22 cellular contexts compared by ENCODE assay signal in the genomic region with DNA sequence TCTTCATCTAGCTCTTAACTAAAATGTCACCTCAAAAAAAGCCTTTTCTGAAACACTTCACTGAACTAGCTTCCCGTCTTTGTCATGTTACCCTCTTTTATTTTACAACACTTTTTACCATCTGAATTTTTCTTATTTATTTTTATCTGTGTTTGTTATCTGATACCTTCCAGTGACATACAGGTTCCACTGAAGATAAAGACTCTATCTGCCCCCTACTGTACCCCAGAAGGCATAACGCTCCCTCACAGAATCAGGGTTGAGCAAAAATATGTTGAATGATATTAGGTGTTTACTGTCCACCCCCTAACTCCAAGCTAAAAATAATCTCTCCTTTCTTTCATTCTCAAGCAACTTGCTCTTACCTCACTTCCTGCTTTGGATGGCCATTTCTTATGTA.
A peak's percentile ranks its signal among the peaks of the same experiment; 100 is the strongest.
DNase-seq lines count a peak whose midpoint lies in the region; ATAC-seq and TF ChIP-seq lines count a peak whose summit lies in the region.
"Had no signal": no experiment of that assay in that cellular context is flagged by ENCODE, and none has a peak within 500 bp of the region (broad histone marks: within the 10 kb centered on the region; RNA-seq: fewer than 3 reads in every experiment).

No MANE protein-coding gene starts in this region.

- H3K4me3 ChIP-seq in DND-41 (ENCODE audit: low read depth in 1 of 2, low read length in 2 of 2) = no peak overlapping the region
- H3K4me3 ChIP-seq in GM23338 = no peak overlapping the region
- H3K4me3 ChIP-seq in WERI-Rb-1 (ENCODE audit: low read depth, low read length) = no peak overlapping the region
- H3K4me3 ChIP-seq: coronary artery, lung, ovary, right lobe of liver had no signal

- TF ChIP-seq CTCF in DND-41 (IDR thresholded peaks at IDR 0.05; ENCODE audit: borderline replicate concordance, extremely low read depth, low read length, poor library complexity, severe bottlenecking) (peak; percentile 28), GM23338 (conservative IDR thresholded peaks at IDR 0.05; ENCODE audit: low read depth in 2 of 2) (peak; percentile 72 to 83), WERI-Rb-1 (IDR thresholded peaks at IDR 0.05; ENCODE audit: low read depth, low read length) (peak; percentile 42; the same call in 1 of the 2 replicates), omental fat pad (IDR thresholded peaks at IDR 0.05) (no peak)

- no peaks in the 10 kb centered on the region for H4K20me1 ChIP-seq in DND-41 (ENCODE audit: insufficient read depth, low read length)
- H4K20me1 ChIP-seq in GM23338 (replicated peaks; ENCODE audit: insufficient read depth) = no peaks in the 10 kb centered on the region

- H3F3A ChIP-seq in GM23338 (replicated peaks; ENCODE audit: low read depth) = no peaks in the 10 kb centered on the region

- H3K36me3 ChIP-seq in DND-41 (ENCODE audit: insufficient read depth, low read length) (no peaks in the 10 kb centered on the region), GM23338 (ENCODE audit: insufficient read depth) (0 out of 2 replicates have a peak, but pooled peaks cover 3% of the 10 kb centered on the region), WERI-Rb-1 (no peaks in the 10 kb centered on the region)
- H3K36me3 ChIP-seq: ovary, right lobe of liver had no signal

- H2AFZ ChIP-seq in DND-41 (ENCODE audit: low read depth, low read length) = no peak overlapping the region
- no peak overlapping the region for H2AFZ ChIP-seq in GM23338

- H3K9me3 Mint-ChIP-seq in GM23338 = peaks cover 16% of the 10 kb centered on the region
- H3K9me3 Mint-ChIP-seq in immature natural killer cell = peaks cover 0 to 26% (median 19%) of the 10 kb centered on the region in 6 donors

- H3K36me3 Mint-ChIP-seq in GM23338 (ENCODE audit: low read depth) = peaks cover 14% of the 10 kb centered on the region
- peaks cover 0 to 4% (median 0%) of the 10 kb centered on the region in 3 donors for H3K36me3 Mint-ChIP-seq in immature natural killer cell
- H3K36me3 Mint-ChIP-seq: brain had no signal

- H3K4me2 ChIP-seq in DND-41 (ENCODE audit: insufficient read depth, low read length) (no peak overlapping the region), GM23338 (no peak overlapping the region)

- H3K4me1 ChIP-seq in DND-41 (ENCODE audit: insufficient read depth, low read length) (no peaks in the 10 kb centered on the region), GM23338 (ENCODE audit: insufficient read depth) (peaks cover 16% of the 10 kb centered on the region)
- H3K4me1 ChIP-seq: right lobe of liver had no signal

- no peaks in the 10 kb centered on the region for H3K9me2 ChIP-seq in GM23338 (ENCODE audit: insufficient read depth)

- ATAC-seq in DND-41 (ENCODE audit: insufficient read depth, low read depth) (no peak), GM23338 (peak; percentile 60), HG02763 (IDR thresholded peaks at IDR 0.05; ENCODE audit: unreplicated experiment) (no peak), omental fat pad (ENCODE audit: low FRiP score) (no peak), GM18502 (IDR thresholded peaks at IDR 0.05; ENCODE audit: poor library complexity, unreplicated experiment) (no peak)
- ATAC-seq: right lobe of liver had no signal

- no peak overlapping the region for H3K9ac ChIP-seq in DND-41 (ENCODE audit: low read depth, low read length)

- H3K27ac ChIP-seq in DND-41 (ENCODE audit: low read length) (no peak overlapping the region), GM23338 (ENCODE audit: low read depth) (no peak overlapping the region), WERI-Rb-1 (no peak overlapping the region)
- H3K27ac ChIP-seq: coronary artery, ovary, right lobe of liver had no signal

- no peak overlapping the region for H3K4me3 Mint-ChIP-seq in GM23338
- H3K4me3 Mint-ChIP-seq in immature natural killer cell = no peak overlapping the region
- H3K4me3 Mint-ChIP-seq: B cell, brain had no signal

- no peaks in the 10 kb centered on the region for H3K9me3 ChIP-seq in DND-41 (ENCODE audit: insufficient read depth, low read length, severe bottlenecking)
- H3K9me3 ChIP-seq in WERI-Rb-1 (ENCODE audit: severe bottlenecking) = no peaks in the 10 kb centered on the region
- H3K9me3 ChIP-seq: ovary, right lobe of liver had no signal

- H3K27me3 Mint-ChIP-seq in GM23338 (ENCODE audit: insufficient read depth, low read depth, poor library complexity) (peaks cover 1% of the 10 kb centered on the region), immature natural killer cell (ENCODE audit: low read depth in 3 of 3) (peaks cover 0 to 1% (median 0%) of the 10 kb centered on the region in 3 donors)
- H3K27me3 Mint-ChIP-seq: B cell, brain had no signal

- no peaks in the 10 kb centered on the region for H3K79me2 ChIP-seq in DND-41 (ENCODE audit: insufficient read depth, low read length)
- no peaks in the 10 kb centered on the region for H3K79me2 ChIP-seq in GM23338 (replicated peaks; ENCODE audit: insufficient read depth)

- peak overlapping the region; percentile 55; the same call in 1 of the 2 replicates for H3K27ac Mint-ChIP-seq in GM23338
- H3K27ac Mint-ChIP-seq in immature natural killer cell = no peak overlapping the region
- H3K27ac Mint-ChIP-seq: B cell, brain had no signal

- peaks cover 34% of the 10 kb centered on the region for H3K4me1 Mint-ChIP-seq in GM23338
- no peaks in the 10 kb centered on the region for H3K4me1 Mint-ChIP-seq in immature natural killer cell
- H3K4me1 Mint-ChIP-seq: B cell had no signal

- H3K27me3 ChIP-seq in DND-41 (ENCODE audit: insufficient read depth, low read length, poor library complexity) = no peaks in the 10 kb centered on the region
- no peaks in the 10 kb centered on the region for H3K27me3 ChIP-seq in GM23338 (ENCODE audit: insufficient read depth)
- no peaks in the 10 kb centered on the region for H3K27me3 ChIP-seq in WERI-Rb-1 (ENCODE audit: insufficient read depth, low read depth, severe bottlenecking)
- H3K27me3 ChIP-seq: ovary, right lobe of liver had no signal

- DNase-seq in DND-41 = no peak
- peak; percentile 49 for DNase-seq in GM23338 (ENCODE audit: low spot score)
- DNase-seq in WERI-Rb-1 = no peak
- peak; percentile 6 for DNase-seq in left kidney (ENCODE audit: low read depth, low spot score)
- no peak for DNase-seq in immature natural killer cell
- no peak for DNase-seq in omental fat pad (ENCODE audit: low spot score)
- DNase-seq: activated CD8-positive, alpha-beta memory T cell treated with anti-CD3 and anti-CD28 coated beads, Interleukin-2, amount 50 U/mL, for 48 hours; GF-D8; islet precursor cell; NCI-H2081; NCI-H510A; OCI-M1; ovary; right lobe of liver; SHP77 treated with DMSO at 0.1 percent for 48 hours; T-helper 1 cell had no signal

TF ChIP-seq in GM23338, 12 proteins besides CTCF, POLR2A, EP300 and RAD21 (continues in another document):
- TF ChIP-seq ZNF114 (CRISPR knock-in tag; IDR thresholded peaks at IDR 0.05) = no peak
- TF ChIP-seq, protein P1, sequence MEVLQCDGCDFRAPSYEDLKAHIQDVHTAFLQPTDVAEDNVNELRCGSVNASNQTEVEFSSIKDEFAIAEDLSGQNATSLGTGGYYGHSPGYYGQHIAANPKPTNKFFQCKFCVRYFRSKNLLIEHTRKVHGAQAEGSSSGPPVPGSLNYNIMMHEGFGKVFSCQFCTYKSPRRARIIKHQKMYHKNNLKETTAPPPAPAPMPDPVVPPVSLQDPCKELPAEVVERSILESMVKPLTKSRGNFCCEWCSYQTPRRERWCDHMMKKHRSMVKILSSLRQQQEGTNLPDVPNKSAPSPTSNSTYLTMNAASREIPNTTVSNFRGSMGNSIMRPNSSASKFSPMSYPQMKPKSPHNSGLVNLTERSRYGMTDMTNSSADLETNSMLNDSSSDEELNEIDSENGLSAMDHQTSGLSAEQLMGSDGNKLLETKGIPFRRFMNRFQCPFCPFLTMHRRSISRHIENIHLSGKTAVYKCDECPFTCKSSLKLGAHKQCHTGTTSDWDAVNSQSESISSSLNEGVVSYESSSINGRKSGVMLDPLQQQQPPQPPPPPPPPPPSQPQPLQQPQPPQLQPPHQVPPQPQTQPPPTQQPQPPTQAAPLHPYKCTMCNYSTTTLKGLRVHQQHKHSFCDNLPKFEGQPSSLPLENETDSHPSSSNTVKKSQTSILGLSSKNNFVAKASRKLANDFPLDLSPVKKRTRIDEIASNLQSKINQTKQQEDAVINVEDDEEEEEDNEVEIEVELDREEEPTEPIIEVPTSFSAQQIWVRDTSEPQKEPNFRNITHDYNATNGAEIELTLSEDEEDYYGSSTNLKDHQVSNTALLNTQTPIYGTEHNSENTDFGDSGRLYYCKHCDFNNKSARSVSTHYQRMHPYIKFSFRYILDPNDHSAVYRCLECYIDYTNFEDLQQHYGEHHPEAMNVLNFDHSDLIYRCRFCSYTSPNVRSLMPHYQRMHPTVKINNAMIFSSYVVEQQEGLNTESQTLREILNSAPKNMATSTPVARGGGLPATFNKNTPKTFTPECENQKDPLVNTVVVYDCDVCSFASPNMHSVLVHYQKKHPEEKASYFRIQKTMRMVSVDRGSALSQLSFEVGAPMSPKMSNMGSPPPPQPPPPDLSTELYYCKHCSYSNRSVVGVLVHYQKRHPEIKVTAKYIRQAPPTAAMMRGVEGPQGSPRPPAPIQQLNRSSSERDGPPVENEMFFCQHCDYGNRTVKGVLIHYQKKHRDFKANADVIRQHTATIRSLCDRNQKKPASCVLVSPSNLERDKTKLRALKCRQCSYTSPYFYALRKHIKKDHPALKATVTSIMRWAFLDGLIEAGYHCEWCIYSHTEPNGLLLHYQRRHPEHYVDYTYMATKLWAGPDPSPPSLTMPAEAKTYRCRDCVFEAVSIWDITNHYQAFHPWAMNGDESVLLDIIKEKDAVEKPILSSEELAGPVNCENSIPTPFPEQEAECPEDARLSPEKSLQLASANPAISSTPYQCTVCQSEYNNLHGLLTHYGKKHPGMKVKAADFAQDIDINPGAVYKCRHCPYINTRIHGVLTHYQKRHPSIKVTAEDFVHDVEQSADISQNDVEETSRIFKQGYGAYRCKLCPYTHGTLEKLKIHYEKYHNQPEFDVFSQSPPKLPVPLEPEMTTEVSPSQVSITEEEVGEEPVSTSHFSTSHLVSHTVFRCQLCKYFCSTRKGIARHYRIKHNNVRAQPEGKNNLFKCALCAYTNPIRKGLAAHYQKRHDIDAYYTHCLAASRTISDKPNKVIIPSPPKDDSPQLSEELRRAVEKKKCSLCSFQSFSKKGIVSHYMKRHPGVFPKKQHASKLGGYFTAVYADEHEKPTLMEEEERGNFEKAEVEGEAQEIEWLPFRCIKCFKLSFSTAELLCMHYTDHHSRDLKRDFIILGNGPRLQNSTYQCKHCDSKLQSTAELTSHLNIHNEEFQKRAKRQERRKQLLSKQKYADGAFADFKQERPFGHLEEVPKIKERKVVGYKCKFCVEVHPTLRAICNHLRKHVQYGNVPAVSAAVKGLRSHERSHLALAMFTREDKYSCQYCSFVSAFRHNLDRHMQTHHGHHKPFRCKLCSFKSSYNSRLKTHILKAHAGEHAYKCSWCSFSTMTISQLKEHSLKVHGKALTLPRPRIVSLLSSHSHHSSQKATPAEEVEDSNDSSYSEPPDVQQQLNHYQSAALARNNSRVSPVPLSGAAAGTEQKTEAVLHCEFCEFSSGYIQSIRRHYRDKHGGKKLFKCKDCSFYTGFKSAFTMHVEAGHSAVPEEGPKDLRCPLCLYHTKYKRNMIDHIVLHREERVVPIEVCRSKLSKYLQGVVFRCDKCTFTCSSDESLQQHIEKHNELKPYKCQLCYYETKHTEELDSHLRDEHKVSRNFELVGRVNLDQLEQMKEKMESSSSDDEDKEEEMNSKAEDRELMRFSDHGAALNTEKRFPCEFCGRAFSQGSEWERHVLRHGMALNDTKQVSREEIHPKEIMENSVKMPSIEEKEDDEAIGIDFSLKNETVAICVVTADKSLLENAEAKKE (CRISPR knock-in tag; IDR thresholded peaks at IDR 0.05) = no peak

Comparison
In these comparisons a context has a peak if more than half of its experiments do, and no peak if none do; other contexts are left out.
1. DNase-seq: peak in GM23338 (single experiment) and left kidney (single experiment); none in DND-41 (single experiment), WERI-Rb-1 (single experiment), immature natural killer cell (0 of 3) and omental fat pad (single experiment).
2. CTCF ChIP-seq: peak in DND-41 (single experiment), GM23338 (2 of 2) and WERI-Rb-1 (single experiment); none in omental fat pad (0 of 3).